9 cellular contexts compared by ENCODE assay signal in genomic region chr19:43575955-43576451, GRCh38. TPM values are rescaled to one million over a fixed set of nuclear protein-coding genes. Genes with fewer than 3 reads are reported as not detected.
A peak's percentile ranks its signal among the peaks of the same experiment; 100 is the strongest.
DNase-seq lines count a peak whose midpoint lies in the region; ATAC-seq and TF ChIP-seq lines count a peak whose summit lies in the region.
"Had no signal": no experiment of that assay in that cellular context is flagged by ENCODE, and none has a peak within 500 bp of the region (broad histone marks: within the 10 kb centered on the region; RNA-seq: fewer than 3 reads in every experiment).

No MANE protein-coding gene starts in this region.

- peaks cover 0 to 1% (median 0%) of the 10 kb centered on the region in 11 donors for H3K9me3 Mint-ChIP-seq in naive thymus-derived CD4-positive, alpha-beta T cell

- CTCF ChIA-PET in naive thymus-derived CD4-positive, alpha-beta T cell (lab: Charles Lee) = interaction anchor here (1.1 to 3.4 kb wide), 2 partner anchors 20 to 21 kb away, joined by 3 to 36 read pairs; partner anchors contain the start of genes IRGQ and ZNF576

- H3K27me3 ChIP-seq in colonic mucosa = no peaks in the 10 kb centered on the region
- H3K27me3 ChIP-seq in naive thymus-derived CD4-positive, alpha-beta T cell (ENCODE audit: control insufficient read depth in 2 of 2, insufficient read depth in 2 of 2, low read length in 2 of 2) = no peaks in the 10 kb centered on the region

- intact Hi-C loops in colonic mucosa (cut with DNase I) = loop anchor here (1.0 kb wide), 1 partner anchor 20 kb away; the partner anchor contains the start of genes IRGQ and ZNF576
- intact Hi-C loops in naive thymus-derived CD4-positive, alpha-beta T cell (cut with micrococcal nuclease) = loop anchor here (1.0 to 5.0 kb wide), 9 partner anchors 14 to 179 kb away; partner anchors contain the start of genes IRGQ (in 2 of the 2), ZNF428 (in 2 of the 2), ZNF575 (in 2 of the 2) and ZNF576 (in 2 of the 2)

- peaks cover 7% of the 10 kb centered on the region for H3K4me1 ChIP-seq in colonic mucosa
- peaks cover 12 to 14% of the 10 kb centered on the region in 2 donors for H3K4me1 ChIP-seq in naive thymus-derived CD4-positive, alpha-beta T cell (ENCODE audit: control insufficient read depth in 2 of 2, insufficient read depth in 2 of 2, low read length in 2 of 2)

- no peak for ATAC-seq in naive thymus-derived CD4-positive, alpha-beta T cell

- H3K27ac Mint-ChIP-seq in naive thymus-derived CD4-positive, alpha-beta T cell = peak overlapping the region; percentile 72 to 98 (median 93)

- no peak for TF ChIP-seq CTCF in colonic mucosa (IDR thresholded peaks at IDR 0.05)

- peaks cover 0 to 10% (median 3%) of the 10 kb centered on the region in 5 donors for H3K36me3 Mint-ChIP-seq in naive thymus-derived CD4-positive, alpha-beta T cell

- no peak overlapping the region for H3K27ac ChIP-seq in colonic mucosa
- H3K27ac ChIP-seq in naive thymus-derived CD4-positive, alpha-beta T cell (ENCODE audit: low read depth, low read length) = peak overlapping the region; percentile 81

- no peak overlapping the region for H3K9ac ChIP-seq in colonic mucosa (ENCODE audit: low read depth in 2 of 2, low read length in 2 of 2)

- H3K36me3 ChIP-seq in colonic mucosa = no peaks in the 10 kb centered on the region
- no peaks in the 10 kb centered on the region for H3K36me3 ChIP-seq in naive thymus-derived CD4-positive, alpha-beta T cell (ENCODE audit: control insufficient read depth in 2 of 3, insufficient read depth in 3 of 3, low read length in 3 of 3)

- peaks cover 24 to 57% (median 47%) of the 10 kb centered on the region in 7 donors for H3K4me1 Mint-ChIP-seq in naive thymus-derived CD4-positive, alpha-beta T cell

- H3K4me3 ChIP-seq in colonic mucosa = peak overlapping the region; percentile 80
- H3K4me3 ChIP-seq in naive thymus-derived CD4-positive, alpha-beta T cell (ENCODE audit: low read length) = peak overlapping the region; percentile 52

- peak; percentile 43 for DNase-seq in ELF-1 (ENCODE audit: low read depth, low spot score)
- DNase-seq in NCI-H1930 (lab: John Stamatoyannopoulos, UW) = peak; percentile 34 to 38
- DNase-seq in colonic mucosa = no peak
- peak in 1 of 9 donors; percentile 16 for DNase-seq in naive thymus-derived CD4-positive, alpha-beta T cell
- no peak for DNase-seq in NK-92 (lab: John Stamatoyannopoulos, UW; ENCODE audit: unreplicated experiment)
- DNase-seq in NAMALWA (ENCODE audit: low spot score) = no peak
- DNase-seq in stimulated activated CD4-positive, alpha-beta T cell treated with anti-CD3 and anti-CD28 coated beads, Interleukin-4, amount 100 ng/mL, for 24 hours = no peak
- DNase-seq in GM19240 (ENCODE audit: insufficient read length, low spot score) = no peak

- H3K4me3 Mint-ChIP-seq in naive thymus-derived CD4-positive, alpha-beta T cell = peak overlapping the region; percentile 70 to 98 (median 93)

- no peaks in the 10 kb centered on the region for H3K9me3 ChIP-seq in colonic mucosa
- H3K9me3 ChIP-seq in naive thymus-derived CD4-positive, alpha-beta T cell (ENCODE audit: control insufficient read depth in 2 of 3, low read length in 3 of 3) = no peaks in the 10 kb centered on the region

- POLR2A ChIA-PET in naive thymus-derived CD4-positive, alpha-beta T cell (lab: Charles Lee) = interaction anchor here (1.3 to 5.1 kb wide), 2 partner anchors 21 to 112 kb away, joined by 3 to 51 read pairs; partner anchors contain the start of genes IRGQ and ZNF576

- H3K27me3 Mint-ChIP-seq in naive thymus-derived CD4-positive, alpha-beta T cell = peaks cover 0 to 5% (median 0%) of the 10 kb centered on the region in 5 donors

RNA-seq across cellular contexts. Expression of gene PINLYP, which starts 0.4 kb away (rescaled TPM):
- total RNA-seq in colonic mucosa = 1 to 10 TPM in 1 of 2 donors, under 1 TPM in 1; 0.52 to 2.4 TPM
- 1 to 10 TPM in 2 of 5 experiments, under 1 TPM in 3; 0.27 to 5.8 (median 0.59) TPM for total RNA-seq in naive thymus-derived CD4-positive, alpha-beta T cell
- under 1 TPM in 1 of 2 donors, not detected in 1; 0.49 TPM for polyA plus RNA-seq in naive thymus-derived CD4-positive, alpha-beta T cell

RNA-seq across cellular contexts. Expression of gene XRCC1, which starts 0.7 kb away (rescaled TPM):
- 10 to 100 TPM; 22.3 to 40.7 TPM for total RNA-seq in colonic mucosa
- total RNA-seq in naive thymus-derived CD4-positive, alpha-beta T cell = 10 to 100 TPM; 32.0 to 36.1 (median 35.4) TPM
- polyA plus RNA-seq in naive thymus-derived CD4-positive, alpha-beta T cell = 10 to 100 TPM; 27.2 to 34.8 TPM

RNA-seq across cellular contexts. Expression of gene IRGQ, which starts 19.9 kb away (rescaled TPM):
- total RNA-seq in colonic mucosa = 10 to 100 TPM; 19.9 to 24.6 TPM
- 10 to 100 TPM; 13.5 to 43.8 (median 18.9) TPM for total RNA-seq in naive thymus-derived CD4-positive, alpha-beta T cell
- 1 to 10 TPM in 1 of 2 donors, under 1 TPM in 1; 0.32 to 1.1 TPM for polyA plus RNA-seq in naive thymus-derived CD4-positive, alpha-beta T cell

RNA-seq across cellular contexts. Expression of gene ZNF576, which starts 20.4 kb away (rescaled TPM):
- total RNA-seq in colonic mucosa = 10 to 100 TPM; 15.4 to 27.1 TPM
- total RNA-seq in naive thymus-derived CD4-positive, alpha-beta T cell = 10 to 100 TPM in 4 of 5 experiments, 1 to 10 TPM in 1; 9.4 to 20.6 (median 19.5) TPM
- 10 to 100 TPM in 1 of 2 donors, 1 to 10 TPM in 1; 8.6 to 15.7 TPM for polyA plus RNA-seq in naive thymus-derived CD4-positive, alpha-beta T cell

RNA-seq across cellular contexts. Expression of gene SRRM5, which starts 35.9 kb away (rescaled TPM):
- total RNA-seq in colonic mucosa = under 1 TPM; 0.42 to 0.57 TPM
- total RNA-seq in naive thymus-derived CD4-positive, alpha-beta T cell = 1 to 10 TPM in 3 of 5 experiments, under 1 TPM in 2; 0.56 to 1.7 (median 1.1) TPM
- 1 to 10 TPM in 1 of 2 donors, under 1 TPM in 1; 0.97 to 1.3 TPM for polyA plus RNA-seq in naive thymus-derived CD4-positive, alpha-beta T cell
- total RNA-seq: pulmonary artery endothelial cell had no signal

Comparison
In these comparisons a context has a peak if more than half of its experiments do, and no peak if none do; other contexts are left out.
1. DNase-seq: peak in ELF-1 (single experiment) and NCI-H1930 (2 of 2); none in colonic mucosa (single experiment), NK-92 (single experiment), NAMALWA (single experiment), stimulated activated CD4-positive, alpha-beta T cell treated with anti-CD3 and anti-CD28 coated beads, Interleukin-4, amount 100 ng/mL, for 24 hours (single experiment) and GM19240 (single experiment).